In genomic region chr4:120725639-120726585, GRCh38 we compare ENCODE assay signal across 16 cellular contexts.
"Had no signal": no experiment of that assay in that cellular context is flagged by ENCODE, and none has a peak within 500 bp of the region (broad histone marks: within the 10 kb centered on the region; RNA-seq: fewer than 3 reads in every experiment).

No MANE protein-coding gene starts in this region.

- H3K9me3 ChIP-seq: gastroesophageal sphincter, sigmoid colon, spleen, stomach, testis, upper lobe of right lung had no signal

- H3K4me3 Mint-ChIP-seq: activated CD8-positive, alpha-beta T cell treated with anti-CD3 and anti-CD28 coated beads, Interleukin-2, amount 10 ng/mL, durations not matched to agents 7 days and 5 days; activated naive CD4-positive, alpha-beta T cell treated with anti-CD3 and anti-CD28 coated beads, Interleukin-2, amount 50 U/mL, for 24 hours had no signal

- H3K36me3 ChIP-seq: gastroesophageal sphincter, sigmoid colon, spleen, stomach, upper lobe of right lung had no signal

- H3K9me3 Mint-ChIP-seq: activated naive CD4-positive, alpha-beta T cell treated with anti-CD3 and anti-CD28 coated beads, Interleukin-2, amount 50 U/mL, for 24 hours had no signal

- H3K27me3 ChIP-seq: gastroesophageal sphincter, sigmoid colon, spleen, stomach, testis, upper lobe of right lung had no signal

- H3K4me1 ChIP-seq: gastroesophageal sphincter, sigmoid colon, spleen, stomach, testis, upper lobe of right lung had no signal

- H3K27ac Mint-ChIP-seq: activated CD8-positive, alpha-beta T cell treated with anti-CD3 and anti-CD28 coated beads, Interleukin-2, amount 10 ng/mL, durations not matched to agents 7 days and 5 days; activated naive CD4-positive, alpha-beta T cell treated with anti-CD3 and anti-CD28 coated beads, Interleukin-2, amount 50 U/mL, for 24 hours had no signal

- H3K27me3 Mint-ChIP-seq: activated naive CD4-positive, alpha-beta T cell treated with anti-CD3 and anti-CD28 coated beads, Interleukin-2, amount 50 U/mL, for 24 hours had no signal

- H3K4me3 ChIP-seq: gastroesophageal sphincter, sigmoid colon, spleen, stomach, testis, upper lobe of right lung had no signal

- H3K4me1 Mint-ChIP-seq: activated naive CD4-positive, alpha-beta T cell treated with anti-CD3 and anti-CD28 coated beads, Interleukin-2, amount 50 U/mL, for 24 hours had no signal

- H3K27ac ChIP-seq: gastroesophageal sphincter, sigmoid colon, spleen, stomach, testis, upper lobe of right lung had no signal

- DNase-seq: activated CD4-positive, alpha-beta T cell treated with anti-CD3 and anti-CD28 coated beads for 48 hours; activated CD8-positive, alpha-beta memory T cell treated with anti-CD3 and anti-CD28 coated beads, Interleukin-2, amount 50 U/mL, for 4 hours; activated CD8-positive, alpha-beta T cell treated with anti-CD3 and anti-CD28 coated beads, Interleukin-2, amount 10 ng/mL, durations not matched to agents 7 days and 5 days; activated effector memory CD4-positive, alpha-beta T cell treated with anti-CD3 and anti-CD28 coated beads, Interleukin-2, amount 50 U/mL, for 16 hours; activated T-cell treated with anti-CD3 and anti-CD28 coated beads, Interleukin-2, amount 50 U/mL, for 48 hours; cerebellar nuclear complex; effector CD8-positive, alpha-beta T cell; islet precursor cell; sigmoid colon; spleen; stomach; T-helper 2 cell; testis; upper lobe of right lung had no signal

- H3K36me3 Mint-ChIP-seq: activated naive CD4-positive, alpha-beta T cell treated with anti-CD3 and anti-CD28 coated beads, Interleukin-2, amount 50 U/mL, for 24 hours had no signal
